1 cellular context compared by ENCODE assay signal in the genomic region with DNA sequence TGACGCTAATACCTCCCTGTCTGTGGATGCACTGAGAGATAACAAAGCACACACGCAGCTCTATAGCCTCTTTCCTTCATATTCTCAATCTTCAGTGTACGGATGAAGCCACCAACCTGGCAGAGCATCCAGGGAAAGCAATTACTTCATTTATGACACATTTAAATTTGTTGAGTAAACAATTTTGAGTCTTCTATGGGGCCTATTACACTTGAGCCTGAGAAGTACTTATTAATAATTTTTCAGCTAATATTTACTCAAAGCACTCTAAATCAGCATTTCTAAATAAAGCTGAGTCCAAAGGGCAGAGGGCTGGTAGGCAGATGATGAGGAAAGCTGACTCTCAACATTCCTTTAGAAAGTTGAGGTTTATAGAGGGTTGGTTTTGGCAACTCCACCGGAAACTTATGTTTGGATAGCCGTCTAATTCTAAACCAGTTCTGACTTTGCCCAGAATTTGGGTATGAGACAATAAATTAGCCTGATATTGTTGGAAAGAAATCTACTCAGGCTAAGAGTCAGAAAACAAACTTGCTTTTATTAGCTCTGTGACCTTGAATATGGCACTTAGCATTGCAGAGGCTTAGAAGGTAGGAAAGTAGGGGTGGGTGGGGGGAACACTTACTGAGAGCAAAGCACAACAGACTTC.
TF ChIP-seq lines count a peak whose summit lies in the region.

No MANE protein-coding gene starts in this region.

TF ChIP-seq in SK-N-SH, 30 proteins besides CTCF, POLR2A, EP300 and RAD21 (continued from another document):
- TF ChIP-seq IRF3 (IDR thresholded peaks at IDR 0.05; ENCODE audit: low read depth, low read length) (no peak), FOXM1 (IDR thresholded peaks at IDR 0.05; ENCODE audit: low read depth) (peak; percentile 70; the same call in 1 of the 2 replicates), TCF12 (IDR thresholded peaks at IDR 0.05) (peak; percentile 91), ELF1 (IDR thresholded peaks at IDR 0.05) (0 out of 2 replicates have a peak, but pooled peaks have one; percentile 25), POLR2AphosphoS5 (IDR thresholded peaks at IDR 0.05; ENCODE audit: low read depth, low read length) (peak; percentile 49; the same call in 1 of the 2 replicates), FOSL2 (IDR thresholded peaks at IDR 0.05; ENCODE audit: borderline replicate concordance, low read depth) (peak; percentile 43; the same call in 1 of the 2 replicates)
- TF ChIP-seq, protein P1, sequence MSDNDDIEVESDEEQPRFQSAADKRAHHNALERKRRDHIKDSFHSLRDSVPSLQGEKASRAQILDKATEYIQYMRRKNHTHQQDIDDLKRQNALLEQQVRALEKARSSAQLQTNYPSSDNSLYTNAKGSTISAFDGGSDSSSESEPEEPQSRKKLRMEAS (IDR thresholded peaks at IDR 0.05; ENCODE audit: low read depth), result 0 out of 2 replicates have a peak, but pooled peaks have one; percentile 20
